ENCODE assay signal across 19 cellular contexts in genomic region chr2:109265369-109265768, GRCh38.
"Had no signal": no experiment of that assay in that cellular context is flagged by ENCODE, and none has a peak within 500 bp of the region (broad histone marks: within the 10 kb centered on the region; RNA-seq: fewer than 3 reads in every experiment).

No MANE protein-coding gene starts in this region.

- H3K9me3 Mint-ChIP-seq: activated naive CD8-positive, alpha-beta T cell treated with anti-CD3 and anti-CD28 coated beads for 36 hours; activated T-helper 1 cell treated with anti-CD3 and anti-CD28 coated beads, Interleukin-12 subunit alpha, Interleukin-12 subunit beta, Interleukin-2, Interleukin-4 antibody, amounts not matched to agents 30 ng/mL and 10 ng/mL and 1 ng/mL, durations not matched to agents 14 hours and 24 hours and 36 hours; effector memory CD8-positive, alpha-beta T cell; natural killer cell had no signal

- H3K9me3 ChIP-seq: neutrophil, right lobe of liver, tibial nerve, vagina had no signal

- H3K4me3 ChIP-seq: cardiac muscle cell, right lobe of liver, tibial nerve, vagina had no signal

- DNase-seq: activated CD4-positive, alpha-beta T cell treated with anti-CD3 and anti-CD28 coated beads, Interleukin-2, amount 50 U/mL, for 1 hour; activated CD8-positive, alpha-beta memory T cell treated with anti-CD3 and anti-CD28 coated beads for 24 hours; activated naive CD4-positive, alpha-beta T cell; activated naive CD8-positive, alpha-beta T cell treated with anti-CD3 and anti-CD28 coated beads for 36 hours; amniotic stem cell; effector memory CD8-positive, alpha-beta T cell; mesendoderm; natural killer cell; stimulated activated CD4-positive, alpha-beta T cell treated with anti-CD3 and anti-CD28 coated beads, Interleukin-1b, Interleukin-23, amount 100 ng/mL, for 48 hours; stimulated activated CD8-positive, alpha-beta memory T cell treated with anti-CD3 and anti-CD28 coated beads, Interleukin-4, amount 100 ng/mL, for 48 hours; stimulated activated naive CD4-positive, alpha-beta T cell had no signal

- H3K9ac ChIP-seq: parathyroid adenoma had no signal

- H3K27me3 ChIP-seq: cardiac muscle cell, neutrophil, right lobe of liver, tibial nerve, vagina had no signal

- H3K4me1 ChIP-seq: right lobe of liver had no signal

- H3K36me3 ChIP-seq: cardiac muscle cell, neutrophil, right lobe of liver, tibial nerve, vagina had no signal

- H3K27ac Mint-ChIP-seq: activated naive CD8-positive, alpha-beta T cell treated with anti-CD3 and anti-CD28 coated beads for 36 hours; activated T-helper 1 cell treated with anti-CD3 and anti-CD28 coated beads, Interleukin-12 subunit alpha, Interleukin-12 subunit beta, Interleukin-2, Interleukin-4 antibody, amounts not matched to agents 30 ng/mL and 10 ng/mL and 1 ng/mL, durations not matched to agents 14 hours and 24 hours and 36 hours; effector memory CD8-positive, alpha-beta T cell; natural killer cell had no signal

- H3K4me3 Mint-ChIP-seq: activated naive CD8-positive, alpha-beta T cell treated with anti-CD3 and anti-CD28 coated beads for 36 hours; activated T-helper 1 cell treated with anti-CD3 and anti-CD28 coated beads, Interleukin-12 subunit alpha, Interleukin-12 subunit beta, Interleukin-2, Interleukin-4 antibody, amounts not matched to agents 30 ng/mL and 10 ng/mL and 1 ng/mL, durations not matched to agents 14 hours and 24 hours and 36 hours; effector memory CD8-positive, alpha-beta T cell; natural killer cell had no signal

- H3K36me3 Mint-ChIP-seq: activated naive CD8-positive, alpha-beta T cell treated with anti-CD3 and anti-CD28 coated beads for 36 hours; natural killer cell had no signal

- ATAC-seq: activated CD4-positive, CD25-positive, alpha-beta regulatory T cell treated with anti-CD3 and anti-CD28 coated beads, Interleukin-2, amount 50 U/mL, for 24 hours; effector memory CD8-positive, alpha-beta T cell; natural killer cell had no signal

- H3K27me3 Mint-ChIP-seq: activated naive CD8-positive, alpha-beta T cell treated with anti-CD3 and anti-CD28 coated beads for 36 hours had no signal
